23 cellular contexts compared by ENCODE assay signal in genomic region chr7:11895352-11895751, GRCh38.
"Had no signal": no experiment of that assay in that cellular context is flagged by ENCODE, and none has a peak within 500 bp of the region (broad histone marks: within the 10 kb centered on the region; RNA-seq: fewer than 3 reads in every experiment).

No MANE protein-coding gene starts in this region.

- H3K4me1 Mint-ChIP-seq: central memory CD8-positive, alpha-beta T cell; natural killer cell; stimulated activated memory B cell treated with anti-CD40 and anti-IgM and Interleukin-4, amounts not matched to agents 10 μg/mL and 1 μg/mL and 100 μg/mL, for 72 hours had no signal

- ATAC-seq: effector memory CD8-positive, alpha-beta T cell; esophagus mucosa; left ventricle myocardium superior; natural killer cell; sciatic nerve; stimulated activated memory B cell treated with anti-CD40 and anti-IgM and Interleukin-4, amounts not matched to agents 10 μg/mL and 1 μg/mL and 100 μg/mL, for 72 hours had no signal

- H3K27ac ChIP-seq: adrenal gland, ascending aorta, colonic mucosa, dorsolateral prefrontal cortex, stomach, suprapubic skin, tibial nerve had no signal

- FAIRE-seq: endothelial cell of umbilical vein had no signal

- DNase-seq: activated CD4-positive, alpha-beta T cell treated with anti-CD3 and anti-CD28 coated beads for 1 hour; activated T-cell treated with anti-CD3 and anti-CD28 coated beads, Interleukin-2, amount 50 U/mL, for 1 hour; adrenal gland; colonic mucosa; dorsolateral prefrontal cortex; effector memory CD8-positive, alpha-beta T cell; foreskin melanocyte; hippocampal formation; left ventricle myocardium superior; midbrain; natural killer cell; small intestine; stimulated activated CD4-positive, alpha-beta T cell treated with anti-CD3 and anti-CD28 coated beads, Interleukin-2, amount 100 ng/mL, for 24 hours; stomach had no signal

- H3K27ac Mint-ChIP-seq: activated naive CD8-positive, alpha-beta T cell; effector memory CD8-positive, alpha-beta T cell; natural killer cell; stimulated activated memory B cell treated with anti-CD40 and anti-IgM and Interleukin-4, amounts not matched to agents 10 μg/mL and 1 μg/mL and 100 μg/mL, for 72 hours had no signal

- H3K27me3 ChIP-seq: adrenal gland, ascending aorta, colonic mucosa, dorsolateral prefrontal cortex, stomach, suprapubic skin, tibial nerve had no signal

- H3K4me1 ChIP-seq: adrenal gland, ascending aorta, colonic mucosa, stomach, suprapubic skin, tibial nerve had no signal

- H3K9me3 Mint-ChIP-seq: effector memory CD8-positive, alpha-beta T cell; stimulated activated memory B cell treated with anti-CD40 and anti-IgM and Interleukin-4, amounts not matched to agents 10 μg/mL and 1 μg/mL and 100 μg/mL, for 72 hours had no signal

- H3K36me3 Mint-ChIP-seq: activated naive CD8-positive, alpha-beta T cell; natural killer cell; stimulated activated memory B cell treated with anti-CD40 and anti-IgM and Interleukin-4, amounts not matched to agents 10 μg/mL and 1 μg/mL and 100 μg/mL, for 72 hours had no signal

- H3K4me3 Mint-ChIP-seq: activated naive CD8-positive, alpha-beta T cell; central memory CD8-positive, alpha-beta T cell; effector memory CD8-positive, alpha-beta T cell; natural killer cell; stimulated activated memory B cell treated with anti-CD40 and anti-IgM and Interleukin-4, amounts not matched to agents 10 μg/mL and 1 μg/mL and 100 μg/mL, for 72 hours had no signal

- H3K9me3 ChIP-seq: adrenal gland, ascending aorta, colonic mucosa, stomach, suprapubic skin, tibial nerve had no signal

- H3K4me3 ChIP-seq: adrenal gland, ascending aorta, colonic mucosa, dorsolateral prefrontal cortex, stomach, suprapubic skin, tibial nerve had no signal

- H3K36me3 ChIP-seq: adrenal gland, ascending aorta, colonic mucosa, stomach, suprapubic skin had no signal
